20 cellular contexts compared by ENCODE assay signal in the genomic region with DNA sequence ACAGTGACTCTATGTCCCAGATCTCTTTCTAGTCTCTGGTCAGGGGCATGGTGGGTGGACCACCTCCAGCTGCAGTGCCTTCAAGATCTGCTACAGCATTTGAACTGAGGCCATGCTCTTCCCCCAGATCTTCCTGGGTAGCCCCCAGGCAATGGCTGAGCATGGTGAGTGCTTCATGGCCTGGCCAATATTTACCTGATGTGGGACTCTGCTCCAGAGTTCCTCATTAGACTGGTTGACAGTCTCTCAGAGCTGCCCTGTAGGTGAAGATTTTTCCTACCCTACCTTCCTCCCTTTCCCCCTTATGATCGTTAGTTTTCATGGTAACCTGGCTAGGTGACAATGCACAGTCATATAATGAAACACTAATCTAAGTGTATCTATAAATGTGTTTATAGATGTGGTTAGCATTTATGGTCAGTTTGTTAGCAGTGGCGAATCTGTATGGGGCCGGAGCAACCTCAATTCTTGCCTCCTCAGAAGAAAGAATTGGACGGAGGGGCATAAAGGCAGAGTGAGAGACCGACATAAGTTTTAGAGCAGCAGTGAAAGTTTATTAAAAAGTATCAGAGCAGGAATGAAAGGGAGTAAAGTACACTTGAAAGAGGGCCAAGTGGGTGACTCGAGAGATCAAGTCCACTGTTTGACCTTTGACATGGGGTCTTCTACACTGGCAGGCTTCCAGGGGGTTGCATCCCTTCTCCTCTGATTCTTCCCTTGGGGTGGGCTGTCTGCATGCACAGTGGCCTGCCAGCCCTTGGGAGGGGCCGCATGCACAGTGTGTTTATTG.
"Had no signal": no experiment of that assay in that cellular context is flagged by ENCODE, and none has a peak within 500 bp of the region (broad histone marks: within the 10 kb centered on the region; RNA-seq: fewer than 3 reads in every experiment).

No MANE protein-coding gene starts in this region.

- H3K36me3 Mint-ChIP-seq: brain, mesothelial cell of epicardium had no signal

- H3K36me3 ChIP-seq: thoracic aorta, upper lobe of right lung had no signal

- H3K27ac Mint-ChIP-seq: activated CD4-positive, alpha-beta T cell treated with anti-CD3 and anti-CD28 coated beads, Interleukin-2, amount 10 ng/mL, durations not matched to agents 24 days and 14 days; activated CD8-positive, alpha-beta T cell treated with anti-CD3 and anti-CD28 coated beads for 36 hours; activated T-helper 2 cell treated with anti-CD3 and anti-CD28 coated beads, Interferon-gamma antibody, Interleukin-2, Interleukin-4, amounts not matched to agents 10 μg/mL and 5 μg/mL and 100 μg/mL, durations not matched to agents 14 hours and 24 hours and 36 hours; endodermal cell; mesothelial cell of epicardium; nephron progenitor cell had no signal

- H3K4me3 ChIP-seq: thoracic aorta, upper lobe of right lung had no signal

- H3K9me3 ChIP-seq: thoracic aorta, upper lobe of right lung had no signal

- DNase-seq: activated CD4-positive, alpha-beta T cell treated with anti-CD3 and anti-CD28 coated beads, Interleukin-2, amount 10 ng/mL, durations not matched to agents 24 days and 14 days; activated CD8-positive, alpha-beta T cell treated with anti-CD3 and anti-CD28 coated beads for 36 hours; activated naive CD4-positive, alpha-beta T cell treated with Interleukin-2 at 50 U/mL for 16 hours; activated T-cell treated with anti-CD3 and anti-CD28 coated beads, Interleukin-2, amount 50 U/mL, for 1 hour; anterior cingulate cortex; caudate nucleus; endodermal cell; foreskin fibroblast; hippocampal formation; nephron progenitor cell; nucleus accumbens; posterior cingulate gyrus; upper lobe of right lung had no signal

- H3K27me3 ChIP-seq: upper lobe of right lung had no signal

- H3K4me3 Mint-ChIP-seq: activated CD4-positive, alpha-beta T cell treated with anti-CD3 and anti-CD28 coated beads, Interleukin-2, amount 10 ng/mL, durations not matched to agents 24 days and 14 days; activated CD8-positive, alpha-beta T cell treated with anti-CD3 and anti-CD28 coated beads for 36 hours; brain; endodermal cell; mesothelial cell of epicardium; nephron progenitor cell had no signal

- FAIRE-seq: colon, islet of Langerhans had no signal

- ATAC-seq: activated CD8-positive, alpha-beta T cell treated with anti-CD3 and anti-CD28 coated beads for 36 hours; upper lobe of right lung had no signal

- H3K4me1 ChIP-seq: upper lobe of right lung had no signal

- H3K27ac ChIP-seq: epithelial cell of prostate, thoracic aorta, upper lobe of right lung had no signal

- H3K4me1 Mint-ChIP-seq: mesothelial cell of epicardium, nephron progenitor cell had no signal
